35 cellular contexts compared by ENCODE assay signal in genomic region chr6:147463651-147464050, GRCh38.
"Had no signal": no experiment of that assay in that cellular context is flagged by ENCODE, and none has a peak within 500 bp of the region (broad histone marks: within the 10 kb centered on the region; RNA-seq: fewer than 3 reads in every experiment).

No MANE protein-coding gene starts in this region.

- H3K4me2 ChIP-seq: KMS-11 had no signal

- H3K4me3 ChIP-seq: MG63 had no signal

- H3K9ac ChIP-seq: KMS-11 had no signal

- H3K36me3 ChIP-seq: MG63 had no signal

- H3K27me3 ChIP-seq: MG63 had no signal

- H3K27ac ChIP-seq: KMS-11 had no signal

- H3K9me3 ChIP-seq: MG63 had no signal

- DNase-seq: Karpas-422, Kasumi-1, KG1, MG63, MM.1S, MV-4-11, NCI-H1048, NCI-H1092, NCI-H1092 treated with DMSO at 0.1 percent for 48 hours, NCI-H1105, NCI-H1105 treated with DMSO at 0.1 percent for 48 hours, NCI-H1417, NCI-H1417 treated with DMSO at 0.1 percent for 48 hours, NCI-H1436, NCI-H1436 treated with DMSO at 0.1 percent for 48 hours, NCI-H1694, NCI-H1694 treated with DMSO at 0.1 percent for 48 hours, NCI-H187, NCI-H187 treated with DMSO at 0.1 percent for 48 hours, NCI-H2029, NCI-H2029 treated with DMSO at 0.1 percent for 48 hours, NCI-H2081, NCI-H2081 treated with DMSO at 0.1 percent for 48 hours, NCI-H2107, NCI-H2171, NCI-H2171 treated with DMSO at 0.1 percent for 48 hours, NCI-H2227 treated with DMSO at 0.1 percent for 48 hours, NCI-H226, NCI-H345, NCI-H446, NCI-H446 treated with DMSO at 0.1 percent for 48 hours, NCI-H510A, NCI-H510A treated with DMSO at 0.1 percent for 48 hours, NCI-H524 had no signal
